28 cellular contexts compared by ENCODE assay signal in the genomic region with DNA sequence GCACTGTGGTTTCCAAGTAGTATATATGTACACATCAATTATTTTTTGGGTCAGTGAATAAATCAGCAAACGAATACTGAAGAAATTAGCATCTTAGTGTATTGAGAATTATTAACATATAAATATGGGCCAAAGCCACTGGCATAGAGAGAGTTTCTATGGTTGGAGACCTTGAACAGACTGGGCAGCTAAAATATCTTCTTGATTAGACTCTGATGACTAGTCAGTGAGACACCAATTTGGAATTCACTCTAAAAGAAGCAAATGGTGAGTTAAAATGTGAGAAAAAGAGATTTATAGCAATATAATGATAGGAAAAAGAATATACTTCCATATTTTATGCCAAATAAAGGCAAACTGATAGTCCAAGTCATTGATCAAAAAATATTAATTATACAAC.
A peak's percentile ranks its signal among the peaks of the same experiment; 100 is the strongest.
DNase-seq lines count a peak whose midpoint lies in the region; ATAC-seq and TF ChIP-seq lines count a peak whose summit lies in the region.
"Had no signal": no experiment of that assay in that cellular context is flagged by ENCODE, and none has a peak within 500 bp of the region (broad histone marks: within the 10 kb centered on the region; RNA-seq: fewer than 3 reads in every experiment).

No MANE protein-coding gene starts in this region.

- DNase-seq in EL, result peak; percentile 58
- peak; percentile 41 for DNase-seq in NCI-H226
- peak; percentile 43 for DNase-seq in choroid plexus epithelial cell (ENCODE audit: low read depth)
- DNase-seq in kidney tubule cell (ENCODE audit: low spot score), result peak; percentile 10
- DNase-seq in stimulated activated CD4-positive, alpha-beta T cell treated with anti-CD3 and anti-CD28 coated beads, Interleukin-4, amount 100 ng/mL, for 24 hours, result no peak
- DNase-seq in hypothalamus (lab: John Stamatoyannopoulos, UW), result no peak
- no peak for DNase-seq in amniotic stem cell (lab: John Stamatoyannopoulos, UW)
- DNase-seq: activated CD4-positive, CD25-positive, alpha-beta regulatory T cell treated with anti-CD3 and anti-CD28 coated beads, Interleukin-2, amount 50 U/mL, for 72 hours; activated CD8-positive, alpha-beta T cell treated with anti-CD3 and anti-CD28 coated beads for 36 hours; activated effector memory CD4-positive, alpha-beta T cell treated with Interleukin-2 at 50 U/mL for 16 hours; activated naive CD8-positive, alpha-beta T cell treated with anti-CD3 and anti-CD28 coated beads, Interleukin-2, amount 50 U/mL, for 24 hours; esophagus squamous epithelium; head of caudate nucleus; left cardiac atrium; mesendoderm; naive B cell; NCI-H1694; NCI-H524; occipital lobe; Peyer's patch; small intestine; stimulated activated CD4-positive, alpha-beta T cell treated with anti-CD3 and anti-CD28 coated beads, Interleukin-2, amount 100 ng/mL, for 24 hours; T-helper 1 cell had no signal

- no peak for TF ChIP-seq CTCF in choroid plexus epithelial cell (conservative IDR thresholded peaks at IDR 0.05; ENCODE audit: low read depth, low read length)

- H3K4me3 ChIP-seq in choroid plexus epithelial cell (ENCODE audit: low read depth, low read length), result no peak overlapping the region
- H3K4me3 ChIP-seq: cardiac muscle cell, esophagus squamous epithelium, GM23338, Peyer's patch, SJSA1 had no signal

- no peak for ATAC-seq in GM18868 (IDR thresholded peaks at IDR 0.05; ENCODE audit: unreplicated experiment)
- ATAC-seq: activated CD8-positive, alpha-beta T cell treated with anti-CD3 and anti-CD28 coated beads for 36 hours; activated naive CD8-positive, alpha-beta T cell treated with anti-CD3 and anti-CD28 coated beads, Interleukin-2, amount 50 U/mL, for 24 hours; GM23338; left cardiac atrium; stimulated activated effector memory CD8-positive, alpha-beta T cell treated with anti-CD3 and anti-CD28 coated beads, Interleukin-12 subunit alpha, Interleukin-12 subunit beta, amount 100 ng/mL, for 72 hours had no signal

Comparison
In these comparisons a context has a peak if more than half of its experiments do, and no peak if none do; other contexts are left out.
1. DNase-seq: peak in EL (single experiment), NCI-H226 (single experiment), choroid plexus epithelial cell (single experiment) and kidney tubule cell (single experiment); none in stimulated activated CD4-positive, alpha-beta T cell treated with anti-CD3 and anti-CD28 coated beads, Interleukin-4, amount 100 ng/mL, for 24 hours (single experiment), hypothalamus (0 of 51) and amniotic stem cell (single experiment).